1 cellular context compared by ENCODE assay signal in the genomic region with DNA sequence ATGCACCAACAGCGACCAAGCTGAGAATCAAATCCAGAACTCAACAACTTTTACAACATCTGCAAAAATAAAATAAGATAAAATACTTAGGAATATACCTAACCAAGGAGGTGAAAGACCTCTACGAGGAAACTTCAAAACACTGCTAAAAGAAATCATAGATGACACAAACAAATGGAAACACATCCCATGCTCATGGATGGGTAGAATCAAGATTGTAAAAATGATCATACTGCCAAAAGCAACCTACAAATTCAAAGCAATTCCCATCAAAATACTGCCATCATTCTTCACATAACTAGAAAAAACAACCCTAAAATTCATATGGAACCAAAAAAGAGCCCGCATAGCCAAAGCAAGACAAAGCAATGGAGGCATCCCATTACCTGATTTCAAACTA. TPM values are rescaled to one million over a fixed set of nuclear protein-coding genes. Genes with fewer than 3 reads are reported as not detected.
"Had no signal": no experiment of that assay in that cellular context is flagged by ENCODE, and none has a peak within 500 bp of the region (broad histone marks: within the 10 kb centered on the region; RNA-seq: fewer than 3 reads in every experiment).

No MANE protein-coding gene starts in this region.

RNA-seq across cellular contexts. Expression of a gene that starts 21.6 kb away (rescaled TPM):
- total RNA-seq: G401 had no signal

RNA-seq across cellular contexts. Expression of a gene that starts 59.9 kb away (rescaled TPM):
- total RNA-seq: G401 had no signal
